ENCODE assay signal across 29 cellular contexts in the genomic region with DNA sequence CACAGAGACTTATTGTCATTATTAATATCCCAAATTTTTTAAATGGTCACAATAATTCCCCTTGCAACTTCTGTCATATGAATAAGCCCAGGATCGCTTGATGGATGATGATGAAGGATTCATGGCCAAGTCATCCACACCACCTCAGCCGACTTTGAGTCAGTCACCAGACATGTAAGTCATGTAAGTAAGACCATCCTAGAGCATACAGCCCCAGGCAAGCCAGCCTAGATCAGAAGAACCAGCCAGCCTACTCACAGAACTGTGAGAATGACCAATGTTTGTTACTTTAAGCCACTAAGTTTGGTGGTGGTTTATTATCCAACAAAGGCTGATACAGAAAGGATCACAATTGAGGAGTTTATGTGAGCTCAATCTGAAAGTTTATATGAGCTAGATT.
"Had no signal": no experiment of that assay in that cellular context is flagged by ENCODE, and none has a peak within 500 bp of the region (broad histone marks: within the 10 kb centered on the region; RNA-seq: fewer than 3 reads in every experiment).

No MANE protein-coding gene starts in this region.

- H3K9ac ChIP-seq: neural progenitor cell had no signal

- FAIRE-seq: keratinocyte, urothelium cell line had no signal

- H3K27ac ChIP-seq: heart right ventricle, hepatocyte, left lung, neural progenitor cell, neutrophil, ovary, right atrium auricular region, right lobe of liver, skin epidermis, stomach, testis, thyroid gland, transverse colon, upper lobe of right lung had no signal

- H3K4me3 ChIP-seq: heart right ventricle, hepatocyte, left lung, lung, neural progenitor cell, ovary, right atrium auricular region, right lobe of liver, skin epidermis, stomach, testis, thyroid gland, transverse colon, upper lobe of right lung had no signal

- H3K4me1 ChIP-seq: heart right ventricle, left lung, neural progenitor cell, right atrium auricular region, right lobe of liver, stomach, testis, transverse colon, upper lobe of right lung had no signal

- H3K79me2 ChIP-seq: hepatocyte had no signal

- DNase-seq: heart right ventricle; kidney glomerular epithelial cell; left colon; left lung; mesendoderm; naive B cell; natural killer cell; nephron progenitor cell; ovary; right lobe of liver; stimulated activated CD4-positive, alpha-beta T cell treated with anti-CD3 and anti-CD28 coated beads, Interleukin-12 subunit alpha, Interleukin-12 subunit beta, amount 100 ng/mL, for 4 hours; stimulated activated CD4-positive, alpha-beta T cell treated with anti-CD3 and anti-CD28 coated beads, Interleukin-15, amount 100 ng/mL, for 24 hours; stimulated activated CD4-positive, alpha-beta T cell treated with anti-CD3 and anti-CD28 coated beads, Interleukin-2, amount 100 ng/mL, for 24 hours; stimulated activated CD4-positive, alpha-beta T cell treated with anti-CD3 and anti-CD28 coated beads, Interleukin-4, amount 100 ng/mL, for 1 hour; stimulated activated naive B cell treated with anti-CD40 and anti-IgM and Interleukin-4, amounts not matched to agents 10 μg/mL and 1 μg/mL and 100 μg/mL, for 72 hours; stimulated activated naive CD8-positive, alpha-beta T cell treated with anti-CD3 and anti-CD28 coated beads, Interleukin-15, Interleukin-2, amounts not matched to agents 100 U/mL and 50 U/mL, for 24 hours; stomach; testis; thyroid gland; transverse colon; upper lobe of right lung had no signal

- ATAC-seq: heart right ventricle; left colon; left lung; natural killer cell; right lobe of liver; stimulated activated naive B cell treated with anti-CD40 and anti-IgM and Interleukin-4, amounts not matched to agents 10 μg/mL and 1 μg/mL and 100 μg/mL, for 72 hours; stimulated activated naive CD8-positive, alpha-beta T cell treated with anti-CD3 and anti-CD28 coated beads, Interleukin-15, Interleukin-2, amounts not matched to agents 100 U/mL and 50 U/mL, for 24 hours; upper lobe of right lung had no signal

- H2AFZ ChIP-seq: hepatocyte, neural progenitor cell had no signal

- H3K36me3 ChIP-seq: heart right ventricle, left lung, neural progenitor cell, neutrophil, ovary, right atrium auricular region, right lobe of liver, stomach, thyroid gland, transverse colon, upper lobe of right lung had no signal

- H3K9me3 ChIP-seq: heart right ventricle, left lung, neutrophil, ovary, right atrium auricular region, right lobe of liver, stomach, testis, thyroid gland, transverse colon, upper lobe of right lung had no signal

- H3K27me3 ChIP-seq: heart right ventricle, hepatocyte, left lung, neural progenitor cell, neutrophil, ovary, right atrium auricular region, right lobe of liver, stomach, testis, thyroid gland, transverse colon, upper lobe of right lung had no signal

- H3K4me2 ChIP-seq: hepatocyte, neural progenitor cell had no signal
